In the genomic region with DNA sequence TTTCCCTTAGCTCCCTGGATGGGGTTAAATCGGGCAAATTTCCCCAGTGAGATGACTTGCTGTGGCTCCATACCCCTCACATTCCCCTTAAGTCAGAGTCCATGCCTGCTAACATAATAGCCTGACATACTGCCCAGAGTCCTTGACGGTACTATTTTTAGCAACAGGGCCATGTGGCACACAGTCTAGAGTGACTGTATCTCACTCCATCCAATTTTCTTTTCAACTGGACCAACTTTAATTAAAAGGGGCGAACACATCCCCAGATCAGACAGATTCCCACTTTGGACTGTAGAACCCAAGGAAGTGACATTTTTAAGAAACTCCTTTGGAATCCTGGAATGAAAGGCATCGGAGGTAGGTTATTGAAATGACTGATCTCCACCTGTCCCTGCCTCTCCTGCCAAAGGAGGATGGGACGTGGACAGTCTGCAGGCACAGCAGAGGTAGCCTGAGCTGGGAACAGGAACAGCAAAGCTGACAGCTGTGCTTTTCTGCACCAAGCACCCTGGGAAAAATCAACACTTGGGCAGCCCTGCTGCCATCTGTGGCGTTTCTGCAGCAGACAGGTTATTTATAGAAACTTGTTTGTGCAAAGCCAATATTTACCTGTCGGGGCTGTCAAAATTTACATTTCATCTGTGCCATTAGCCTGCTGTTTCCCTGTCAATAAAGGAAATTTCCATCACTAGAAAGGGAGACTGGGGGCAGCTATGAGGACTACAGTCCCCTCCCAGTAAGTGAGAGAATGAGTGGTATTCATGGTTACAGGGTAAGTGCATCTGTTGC, we compare ENCODE assay signal across 13 cellular contexts.
DNase-seq lines count a peak whose midpoint lies in the region; ATAC-seq, FAIRE-seq and TF ChIP-seq lines count a peak whose summit lies in the region.
"Had no signal": no experiment of that assay in that cellular context is flagged by ENCODE, and none has a peak within 500 bp of the region (broad histone marks: within the 10 kb centered on the region; RNA-seq: fewer than 3 reads in every experiment).

No MANE protein-coding gene starts in this region.

- peaks cover 0 to under 1% (median 0%) of the 10 kb centered on the region in 4 donors for H3K9me3 ChIP-seq in right lobe of liver

- no peak overlapping the region for H3K4me3 ChIP-seq in right lobe of liver
- H3K4me3 ChIP-seq: BLaER1 treated with 17β-estradiol and CSF1 and Interleukin-3, amounts not matched to agents 10 nM and 100 nM had no signal

- TF ChIP-seq POLR2A in right lobe of liver (IDR thresholded peaks at IDR 0.05), result no peak

- peak overlapping the region in 1 of 3 donors; percentile 6 for H3K27ac ChIP-seq in right lobe of liver
- H3K27ac ChIP-seq: BLaER1 treated with 17β-estradiol and CSF1 and Interleukin-3, amounts not matched to agents 10 nM and 100 nM had no signal

- DNase-seq in DMS53 treated with DMSO at 0.1 percent for 48 hours (lab: John Stamatoyannopoulos, UW; ENCODE audit: unreplicated experiment) (peak; percentile 99), NCI-H1930 (lab: John Stamatoyannopoulos, UW) (peak; percentile 27 to 76), SK-N-DZ (ENCODE audit: low spot score) (peak; percentile 69), right lobe of liver (peak in 2 of 3 donors; percentile 31 to 67), urothelium cell line (ENCODE audit: low spot score) (no peak), glomerular visceral epithelial cell (ENCODE audit: extremely low spot score) (no peak), cortex of kidney (lab: John Stamatoyannopoulos, UW) (no peak), middle frontal gyrus (ENCODE audit: extremely low spot score, low spot score) (no peak)
- DNase-seq: activated CD4-positive, alpha-beta T cell treated with anti-CD3 and anti-CD28 coated beads, Interleukin-2, amount 50 U/mL, for 4 hours; activated naive CD4-positive, alpha-beta T cell treated with anti-CD3 and anti-CD28 coated beads, Interleukin-2, amount 10 ng/mL, durations not matched to agents 7 days and 5 days; naive thymus-derived CD8-positive, alpha-beta T cell; stimulated activated naive CD8-positive, alpha-beta T cell treated with anti-CD3 and anti-CD28 coated beads, Interleukin-15, amount 100 ng/mL, for 72 hours had no signal

- H3K27me3 ChIP-seq in right lobe of liver, result no peaks in the 10 kb centered on the region

- H3K4me1 ChIP-seq in right lobe of liver, result peaks cover 0 to 29% (median 9%) of the 10 kb centered on the region in 4 donors

- WGBS in right lobe of liver (ENCODE audit: insufficient coverage, low coverage, low lambda C conversion rate, missing lambda C conversion rate), result 47% methylated on average over 6 of the region's 7 CpGs

- intact Hi-C loops in right lobe of liver (cut with DNase I), result no loop called here

- ATAC-seq in right lobe of liver, result peak; percentile 68 to 84 (median 78)
- ATAC-seq: naive thymus-derived CD8-positive, alpha-beta T cell; stimulated activated naive CD8-positive, alpha-beta T cell treated with anti-CD3 and anti-CD28 coated beads, Interleukin-15, amount 100 ng/mL, for 72 hours had no signal

- no peak for FAIRE-seq in urothelium cell line (lab: Jason Lieb, UNC)

- no peak for TF ChIP-seq CTCF in right lobe of liver (IDR thresholded peaks at IDR 0.05)

- no peaks in the 10 kb centered on the region for H3K36me3 ChIP-seq in right lobe of liver

Comparison
In these comparisons a context has a peak if more than half of its experiments do, and no peak if none do; other contexts are left out.
1. DNase-seq: peak in DMS53 treated with DMSO at 0.1 percent for 48 hours (single experiment), NCI-H1930 (2 of 2), SK-N-DZ (single experiment) and right lobe of liver (2 of 3); none in urothelium cell line (single experiment), glomerular visceral epithelial cell (single experiment), cortex of kidney (single experiment) and middle frontal gyrus (single experiment).